Comparison of ENCODE assay signal across 8 cellular contexts in the genomic region with DNA sequence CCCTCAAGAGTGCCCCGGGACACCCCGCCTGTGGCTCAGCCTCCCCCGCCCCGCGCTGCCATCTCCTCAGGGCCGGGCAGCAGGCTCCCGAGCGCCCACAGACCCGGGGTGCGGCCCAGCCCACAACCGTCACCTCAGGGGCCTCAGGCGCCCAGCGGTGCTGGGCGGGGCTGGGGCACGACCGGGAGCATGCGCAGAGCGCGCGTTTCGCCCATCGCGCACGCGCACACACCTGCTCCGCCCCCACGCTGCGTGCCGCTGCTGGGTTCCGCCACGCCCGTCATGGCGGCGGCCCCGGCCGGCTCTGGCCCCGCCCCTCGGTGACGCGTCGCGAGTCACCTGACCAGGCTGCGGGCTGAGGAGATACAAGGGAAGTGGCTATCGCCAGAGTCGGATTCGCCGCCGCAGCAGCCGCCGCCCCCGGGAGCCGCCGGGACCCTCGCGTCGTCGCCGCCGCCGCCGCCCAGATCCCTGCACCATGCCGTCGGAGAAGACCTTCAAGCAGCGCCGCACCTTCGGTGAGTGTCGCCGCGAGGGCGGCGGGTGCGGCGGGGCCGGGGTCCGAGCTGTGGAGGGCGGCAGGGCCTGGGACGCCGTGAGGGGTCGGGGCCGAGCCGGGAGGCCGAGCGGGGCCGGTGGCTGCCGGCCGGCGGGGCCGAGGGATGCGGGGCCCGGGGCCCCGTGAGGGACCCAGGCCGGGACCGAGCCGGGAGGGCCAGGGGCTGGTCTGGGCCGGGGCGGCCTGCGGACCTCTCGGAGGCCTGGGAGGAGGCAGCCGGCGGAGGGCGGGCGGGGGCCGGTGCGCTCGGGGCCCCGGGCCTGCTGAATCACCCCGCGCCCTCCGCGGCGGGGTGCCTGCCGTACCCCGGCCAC. TPM values are rescaled to one million over a fixed set of nuclear protein-coding genes. Genes with fewer than 3 reads are reported as not detected.
DNase-seq lines count a peak whose midpoint lies in the region; ATAC-seq and TF ChIP-seq lines count a peak whose summit lies in the region.

Gene MAP1LC3B, plus strand, starts transcription at position 387 of the 873 bp plus-strand sequence. Its CDS starts 92 bp downstream, at position 479.

- no peak for TF ChIP-seq CTCF in omental fat pad (IDR thresholded peaks at IDR 0.05)

- peak within 1 kb of the TSS; percentile 98 for H3K27ac ChIP-seq in temporal lobe (ENCODE audit: low read depth, low read length)

- ATAC-seq in HG02588 (IDR thresholded peaks at IDR 0.05; ENCODE audit: unreplicated experiment) = peak; percentile 57
- peak; percentile 76 for ATAC-seq in SK-N-SH treated with all-trans-retinoic acid at 6 μM for 48 hours
- peak; percentile 89 for ATAC-seq in omental fat pad (ENCODE audit: low FRiP score)

- peak within 1 kb of the TSS; percentile 71 for H3K4me3 ChIP-seq in GM08714 (ENCODE audit: low read length)

- H3K36me3 Mint-ChIP-seq in activated naive CD4-positive, alpha-beta T cell treated with anti-CD3 and anti-CD28 coated beads, Interleukin-2, amount 50 U/mL, for 24 hours = no peaks in the 10 kb centered on the region

- peak within 1 kb of the TSS; percentile 94 for H3K27ac Mint-ChIP-seq in activated naive CD4-positive, alpha-beta T cell treated with anti-CD3 and anti-CD28 coated beads, Interleukin-2, amount 50 U/mL, for 24 hours

- H3K4me3 Mint-ChIP-seq in activated naive CD4-positive, alpha-beta T cell treated with anti-CD3 and anti-CD28 coated beads, Interleukin-2, amount 50 U/mL, for 24 hours = peak within 1 kb of the TSS; percentile 95

- no peaks in the 10 kb centered on the region for H3K9me3 Mint-ChIP-seq in activated naive CD4-positive, alpha-beta T cell treated with anti-CD3 and anti-CD28 coated beads, Interleukin-2, amount 50 U/mL, for 24 hours

- no peaks in the 10 kb centered on the region for H3K27me3 Mint-ChIP-seq in activated naive CD4-positive, alpha-beta T cell treated with anti-CD3 and anti-CD28 coated beads, Interleukin-2, amount 50 U/mL, for 24 hours

- DNase-seq in NCI-H1092 treated with DMSO at 0.1 percent for 48 hours (lab: John Stamatoyannopoulos, UW) (peak; percentile 96), globus pallidus (ENCODE audit: low spot score) (peak; percentile 96), omental fat pad (ENCODE audit: low spot score) (peak; percentile 84)

- peaks cover 57% of the 10 kb centered on the region for H3K4me1 Mint-ChIP-seq in activated naive CD4-positive, alpha-beta T cell treated with anti-CD3 and anti-CD28 coated beads, Interleukin-2, amount 50 U/mL, for 24 hours

TF ChIP-seq in SK-N-SH treated with all-trans-retinoic acid at 6 μM for 48 hours, 23 proteins besides CTCF, POLR2A, EP300 and RAD21:
- TF ChIP-seq, protein P1, sequence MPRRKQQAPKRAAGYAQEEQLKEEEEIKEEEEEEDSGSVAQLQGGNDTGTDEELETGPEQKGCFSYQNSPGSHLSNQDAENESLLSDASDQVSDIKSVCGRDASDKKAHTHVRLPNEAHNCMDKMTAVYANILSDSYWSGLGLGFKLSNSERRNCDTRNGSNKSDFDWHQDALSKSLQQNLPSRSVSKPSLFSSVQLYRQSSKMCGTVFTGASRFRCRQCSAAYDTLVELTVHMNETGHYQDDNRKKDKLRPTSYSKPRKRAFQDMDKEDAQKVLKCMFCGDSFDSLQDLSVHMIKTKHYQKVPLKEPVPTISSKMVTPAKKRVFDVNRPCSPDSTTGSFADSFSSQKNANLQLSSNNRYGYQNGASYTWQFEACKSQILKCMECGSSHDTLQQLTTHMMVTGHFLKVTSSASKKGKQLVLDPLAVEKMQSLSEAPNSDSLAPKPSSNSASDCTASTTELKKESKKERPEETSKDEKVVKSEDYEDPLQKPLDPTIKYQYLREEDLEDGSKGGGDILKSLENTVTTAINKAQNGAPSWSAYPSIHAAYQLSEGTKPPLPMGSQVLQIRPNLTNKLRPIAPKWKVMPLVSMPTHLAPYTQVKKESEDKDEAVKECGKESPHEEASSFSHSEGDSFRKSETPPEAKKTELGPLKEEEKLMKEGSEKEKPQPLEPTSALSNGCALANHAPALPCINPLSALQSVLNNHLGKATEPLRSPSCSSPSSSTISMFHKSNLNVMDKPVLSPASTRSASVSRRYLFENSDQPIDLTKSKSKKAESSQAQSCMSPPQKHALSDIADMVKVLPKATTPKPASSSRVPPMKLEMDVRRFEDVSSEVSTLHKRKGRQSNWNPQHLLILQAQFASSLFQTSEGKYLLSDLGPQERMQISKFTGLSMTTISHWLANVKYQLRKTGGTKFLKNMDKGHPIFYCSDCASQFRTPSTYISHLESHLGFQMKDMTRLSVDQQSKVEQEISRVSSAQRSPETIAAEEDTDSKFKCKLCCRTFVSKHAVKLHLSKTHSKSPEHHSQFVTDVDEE (CRISPR knock-in tag; IDR thresholded peaks at IDR 0.05) = peak; percentile 73; the same call in 1 of the 2 replicates
- TF ChIP-seq ZC3H10 (CRISPR knock-in tag; IDR thresholded peaks at IDR 0.05) = no peak

RNA-seq across cellular contexts. Expression of gene MAP1LC3B, which starts in this region (rescaled TPM):
- total RNA-seq in omental fat pad (100 to 1,000 TPM in 2 of 4 donors, 10 to 100 TPM in 2; 73.8 to 123 (median 97.8) TPM), temporal lobe (33.2 TPM)

Comparison
In these comparisons a context has a peak if more than half of its experiments do, and no peak if none do; other contexts are left out.
1. Peak in every context shown above with its lines: DNase-seq, ATAC-seq, H3K4me3 ChIP-seq and H3K27ac ChIP-seq.